In genomic region chr9:131478421-131478868, GRCh38 we compare ENCODE assay signal across 8 cellular contexts. TPM values are rescaled to one million over a fixed set of nuclear protein-coding genes. Genes with fewer than 3 reads are reported as not detected.
DNase-seq lines count a peak whose midpoint lies in the region; ATAC-seq, FAIRE-seq and TF ChIP-seq lines count a peak whose summit lies in the region.

No MANE protein-coding gene starts in this region.

- no peaks in the 10 kb centered on the region for H3K4me1 ChIP-seq in foreskin keratinocyte
- H3K4me1 ChIP-seq in smooth muscle cell (ENCODE audit: low read depth) = no peaks in the 10 kb centered on the region

- H3K9ac ChIP-seq in smooth muscle cell (ENCODE audit: low read depth) = no peak overlapping the region

- peak; percentile 52 for TF ChIP-seq CTCF in foreskin keratinocyte (conservative IDR thresholded peaks at IDR 0.05)
- peak; percentile 56 for TF ChIP-seq CTCF in smooth muscle cell (IDR thresholded peaks at IDR 0.05; ENCODE audit: borderline replicate concordance, insufficient read depth, poor library complexity, severe bottlenecking)

- peaks cover 24% of the 10 kb centered on the region for H3K79me2 ChIP-seq in smooth muscle cell (ENCODE audit: low read depth)

- no peak for ATAC-seq in foreskin keratinocyte
- no peak for ATAC-seq in HG03520 (IDR thresholded peaks at IDR 0.05; ENCODE audit: unreplicated experiment)
- no peak for ATAC-seq in HG03354 (IDR thresholded peaks at IDR 0.05; ENCODE audit: poor library complexity, severe bottlenecking, unreplicated experiment)

- peak; percentile 44 for FAIRE-seq in GM12892 (lab: Jason Lieb, UNC)

- H3K36me3 ChIP-seq in smooth muscle cell (ENCODE audit: low read depth) = peaks cover 4% of the 10 kb centered on the region

- no peaks in the 10 kb centered on the region for H3F3A ChIP-seq in smooth muscle cell (ENCODE audit: low read depth)

- no peak overlapping the region for H3K4me3 ChIP-seq in smooth muscle cell

- WGBS in smooth muscle cell (ENCODE audit: low lambda C conversion rate) = 84% methylated on average over 7 of the region's 12 CpGs

- TF ChIP-seq POLR2A in GM12892 (IDR thresholded peaks at IDR 0.05; ENCODE audit: low read depth, low read length) = no peak

- H3K27me3 ChIP-seq in foreskin keratinocyte (no peaks in the 10 kb centered on the region), smooth muscle cell (ENCODE audit: low read depth) (no peaks in the 10 kb centered on the region)

- H3K9me3 ChIP-seq in smooth muscle cell (replicated peaks; ENCODE audit: low read depth) = no peaks in the 10 kb centered on the region

- H4K20me1 ChIP-seq in smooth muscle cell (ENCODE audit: low read depth) = peaks cover 82% of the 10 kb centered on the region

- H3K4me2 ChIP-seq in smooth muscle cell = no peak overlapping the region

- H2AFZ ChIP-seq in smooth muscle cell (ENCODE audit: low read depth) = no peak overlapping the region

- DNase-seq in GM12892 (ENCODE audit: insufficient read length) (no peak), NCI-H69 (lab: John Stamatoyannopoulos, UW) (peak; percentile 46), foreskin keratinocyte (no peak), smooth muscle cell (lab: John Stamatoyannopoulos, UW; ENCODE audit: unreplicated experiment) (no peak), SKM-1 treated with dmso at 0.1 percent for 144 hours (lab: John Stamatoyannopoulos, UW; ENCODE audit: unreplicated experiment) (no peak)
- DNase-seq in activated T-cell treated with anti-CD3 and anti-CD28 coated beads, Interleukin-2, amount 50 U/mL, for 48 hours = peak; percentile 75 to 76

- H3K27ac ChIP-seq in foreskin keratinocyte (no peak overlapping the region), smooth muscle cell (ENCODE audit: low read depth) (no peak overlapping the region)

RNA-seq across cellular contexts. Expression of gene POMT1, which starts 24.3 kb away (rescaled TPM):
- 12.8 TPM for polyA plus RNA-seq in GM12892 (2012; ENCODE audit: missing spikeins)
- 13.5 and 15.9 TPM in 2 replicates for total RNA-seq in foreskin keratinocyte
- 10.5 and 12.5 TPM in 2 replicates for polyA plus RNA-seq in foreskin keratinocyte
- 11.8 and 14.6 TPM in 2 replicates for total RNA-seq in smooth muscle cell
- polyA plus RNA-seq in smooth muscle cell = 15.2 and 23.6 TPM in 2 replicates

RNA-seq across cellular contexts. Expression of gene UCK1, which starts 52.6 kb away (rescaled TPM):
- polyA plus RNA-seq in GM12892 (2012; ENCODE audit: missing spikeins) = 10.8 TPM
- 19.7 and 23.4 TPM in 2 replicates for total RNA-seq in foreskin keratinocyte
- 25.0 and 26.8 TPM in 2 replicates for polyA plus RNA-seq in foreskin keratinocyte
- total RNA-seq in smooth muscle cell = 9.7 and 13.6 TPM in 2 replicates
- 18.7 and 20.2 TPM in 2 replicates for polyA plus RNA-seq in smooth muscle cell

Comparison
In these comparisons a context has a peak if more than half of its experiments do, and no peak if none do; other contexts are left out.
1. DNase-seq: peak in NCI-H69 (single experiment) and activated T-cell treated with anti-CD3 and anti-CD28 coated beads, Interleukin-2, amount 50 U/mL, for 48 hours (2 of 2); none in GM12892 (single experiment), foreskin keratinocyte (0 of 2), smooth muscle cell (single experiment) and SKM-1 treated with dmso at 0.1 percent for 144 hours (single experiment).